1 cellular context compared by ENCODE assay signal in the genomic region with DNA sequence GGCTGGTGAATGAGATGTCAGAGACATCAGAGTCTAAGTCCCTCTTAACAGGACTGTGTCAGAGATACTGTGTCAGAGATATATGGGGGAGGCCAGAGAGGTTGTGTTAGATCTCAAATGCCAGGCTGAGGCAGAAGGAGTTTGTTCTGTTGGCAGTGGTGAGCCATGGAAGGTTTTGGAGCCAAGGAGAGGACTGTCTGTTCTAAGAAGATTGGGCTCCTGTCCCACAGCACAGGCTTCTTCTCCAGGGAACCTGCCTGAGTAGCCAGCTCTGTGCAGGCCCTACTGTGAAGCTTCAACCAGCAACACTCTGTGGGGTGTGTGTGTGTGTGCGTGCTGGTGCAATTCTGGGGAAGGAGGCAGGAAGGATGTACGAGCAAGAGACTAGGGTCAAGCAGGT.
TF ChIP-seq lines count a peak whose summit lies in the region.

No MANE protein-coding gene starts in this region.

TF ChIP-seq in GM12878, 131 proteins besides CTCF, POLR2A, EP300 and RAD21:
- TF ChIP-seq, protein P1, sequence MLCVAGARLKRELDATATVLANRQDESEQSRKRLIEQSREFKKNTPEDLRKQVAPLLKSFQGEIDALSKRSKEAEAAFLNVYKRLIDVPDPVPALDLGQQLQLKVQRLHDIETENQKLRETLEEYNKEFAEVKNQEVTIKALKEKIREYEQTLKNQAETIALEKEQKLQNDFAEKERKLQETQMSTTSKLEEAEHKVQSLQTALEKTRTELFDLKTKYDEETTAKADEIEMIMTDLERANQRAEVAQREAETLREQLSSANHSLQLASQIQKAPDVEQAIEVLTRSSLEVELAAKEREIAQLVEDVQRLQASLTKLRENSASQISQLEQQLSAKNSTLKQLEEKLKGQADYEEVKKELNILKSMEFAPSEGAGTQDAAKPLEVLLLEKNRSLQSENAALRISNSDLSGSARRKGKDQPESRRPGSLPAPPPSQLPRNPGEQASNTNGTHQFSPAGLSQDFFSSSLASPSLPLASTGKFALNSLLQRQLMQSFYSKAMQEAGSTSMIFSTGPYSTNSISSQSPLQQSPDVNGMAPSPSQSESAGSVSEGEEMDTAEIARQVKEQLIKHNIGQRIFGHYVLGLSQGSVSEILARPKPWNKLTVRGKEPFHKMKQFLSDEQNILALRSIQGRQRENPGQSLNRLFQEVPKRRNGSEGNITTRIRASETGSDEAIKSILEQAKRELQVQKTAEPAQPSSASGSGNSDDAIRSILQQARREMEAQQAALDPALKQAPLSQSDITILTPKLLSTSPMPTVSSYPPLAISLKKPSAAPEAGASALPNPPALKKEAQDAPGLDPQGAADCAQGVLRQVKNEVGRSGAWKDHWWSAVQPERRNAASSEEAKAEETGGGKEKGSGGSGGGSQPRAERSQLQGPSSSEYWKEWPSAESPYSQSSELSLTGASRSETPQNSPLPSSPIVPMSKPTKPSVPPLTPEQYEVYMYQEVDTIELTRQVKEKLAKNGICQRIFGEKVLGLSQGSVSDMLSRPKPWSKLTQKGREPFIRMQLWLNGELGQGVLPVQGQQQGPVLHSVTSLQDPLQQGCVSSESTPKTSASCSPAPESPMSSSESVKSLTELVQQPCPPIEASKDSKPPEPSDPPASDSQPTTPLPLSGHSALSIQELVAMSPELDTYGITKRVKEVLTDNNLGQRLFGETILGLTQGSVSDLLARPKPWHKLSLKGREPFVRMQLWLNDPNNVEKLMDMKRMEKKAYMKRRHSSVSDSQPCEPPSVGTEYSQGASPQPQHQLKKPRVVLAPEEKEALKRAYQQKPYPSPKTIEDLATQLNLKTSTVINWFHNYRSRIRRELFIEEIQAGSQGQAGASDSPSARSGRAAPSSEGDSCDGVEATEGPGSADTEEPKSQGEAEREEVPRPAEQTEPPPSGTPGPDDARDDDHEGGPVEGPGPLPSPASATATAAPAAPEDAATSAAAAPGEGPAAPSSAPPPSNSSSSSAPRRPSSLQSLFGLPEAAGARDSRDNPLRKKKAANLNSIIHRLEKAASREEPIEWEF (IDR thresholded peaks at IDR 0.05; ENCODE audit: insufficient replicate concordance, low read depth, low read length): no peak
- TF ChIP-seq, protein P2, sequence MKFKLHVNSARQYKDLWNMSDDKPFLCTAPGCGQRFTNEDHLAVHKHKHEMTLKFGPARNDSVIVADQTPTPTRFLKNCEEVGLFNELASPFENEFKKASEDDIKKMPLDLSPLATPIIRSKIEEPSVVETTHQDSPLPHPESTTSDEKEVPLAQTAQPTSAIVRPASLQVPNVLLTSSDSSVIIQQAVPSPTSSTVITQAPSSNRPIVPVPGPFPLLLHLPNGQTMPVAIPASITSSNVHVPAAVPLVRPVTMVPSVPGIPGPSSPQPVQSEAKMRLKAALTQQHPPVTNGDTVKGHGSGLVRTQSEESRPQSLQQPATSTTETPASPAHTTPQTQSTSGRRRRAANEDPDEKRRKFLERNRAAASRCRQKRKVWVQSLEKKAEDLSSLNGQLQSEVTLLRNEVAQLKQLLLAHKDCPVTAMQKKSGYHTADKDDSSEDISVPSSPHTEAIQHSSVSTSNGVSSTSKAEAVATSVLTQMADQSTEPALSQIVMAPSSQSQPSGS (IDR thresholded peaks at IDR 0.05; ENCODE audit: low read length): no peak
- TF ChIP-seq NFIC (IDR thresholded peaks at IDR 0.05; ENCODE audit: low read depth, low read length): no peak
- no peak for TF ChIP-seq DPF2 (IDR thresholded peaks at IDR 0.05)
- no peak for TF ChIP-seq HCFC1 (IDR thresholded peaks at IDR 0.05; ENCODE audit: low read length)
- TF ChIP-seq, protein P3, sequence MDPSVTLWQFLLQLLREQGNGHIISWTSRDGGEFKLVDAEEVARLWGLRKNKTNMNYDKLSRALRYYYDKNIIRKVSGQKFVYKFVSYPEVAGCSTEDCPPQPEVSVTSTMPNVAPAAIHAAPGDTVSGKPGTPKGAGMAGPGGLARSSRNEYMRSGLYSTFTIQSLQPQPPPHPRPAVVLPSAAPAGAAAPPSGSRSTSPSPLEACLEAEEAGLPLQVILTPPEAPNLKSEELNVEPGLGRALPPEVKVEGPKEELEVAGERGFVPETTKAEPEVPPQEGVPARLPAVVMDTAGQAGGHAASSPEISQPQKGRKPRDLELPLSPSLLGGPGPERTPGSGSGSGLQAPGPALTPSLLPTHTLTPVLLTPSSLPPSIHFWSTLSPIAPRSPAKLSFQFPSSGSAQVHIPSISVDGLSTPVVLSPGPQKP (IDR thresholded peaks at IDR 0.05; ENCODE audit: low read depth, low read length): no peak
- TF ChIP-seq NRF1 (conservative IDR thresholded peaks at IDR 0.05; ENCODE audit: low read depth, low read length): no peak
- no peak for TF ChIP-seq SUPT20H (IDR thresholded peaks at IDR 0.05; ENCODE audit: borderline replicate concordance, control insufficient read depth, low read depth, low read length)
- no peak for TF ChIP-seq CEBPB (IDR thresholded peaks at IDR 0.05; ENCODE audit: borderline replicate concordance in 1 of 2, low read depth in 2 of 2, low read length in 2 of 2)
- TF ChIP-seq NFXL1 (IDR thresholded peaks at IDR 0.05; ENCODE audit: borderline replicate concordance): no peak
- TF ChIP-seq, protein P4, sequence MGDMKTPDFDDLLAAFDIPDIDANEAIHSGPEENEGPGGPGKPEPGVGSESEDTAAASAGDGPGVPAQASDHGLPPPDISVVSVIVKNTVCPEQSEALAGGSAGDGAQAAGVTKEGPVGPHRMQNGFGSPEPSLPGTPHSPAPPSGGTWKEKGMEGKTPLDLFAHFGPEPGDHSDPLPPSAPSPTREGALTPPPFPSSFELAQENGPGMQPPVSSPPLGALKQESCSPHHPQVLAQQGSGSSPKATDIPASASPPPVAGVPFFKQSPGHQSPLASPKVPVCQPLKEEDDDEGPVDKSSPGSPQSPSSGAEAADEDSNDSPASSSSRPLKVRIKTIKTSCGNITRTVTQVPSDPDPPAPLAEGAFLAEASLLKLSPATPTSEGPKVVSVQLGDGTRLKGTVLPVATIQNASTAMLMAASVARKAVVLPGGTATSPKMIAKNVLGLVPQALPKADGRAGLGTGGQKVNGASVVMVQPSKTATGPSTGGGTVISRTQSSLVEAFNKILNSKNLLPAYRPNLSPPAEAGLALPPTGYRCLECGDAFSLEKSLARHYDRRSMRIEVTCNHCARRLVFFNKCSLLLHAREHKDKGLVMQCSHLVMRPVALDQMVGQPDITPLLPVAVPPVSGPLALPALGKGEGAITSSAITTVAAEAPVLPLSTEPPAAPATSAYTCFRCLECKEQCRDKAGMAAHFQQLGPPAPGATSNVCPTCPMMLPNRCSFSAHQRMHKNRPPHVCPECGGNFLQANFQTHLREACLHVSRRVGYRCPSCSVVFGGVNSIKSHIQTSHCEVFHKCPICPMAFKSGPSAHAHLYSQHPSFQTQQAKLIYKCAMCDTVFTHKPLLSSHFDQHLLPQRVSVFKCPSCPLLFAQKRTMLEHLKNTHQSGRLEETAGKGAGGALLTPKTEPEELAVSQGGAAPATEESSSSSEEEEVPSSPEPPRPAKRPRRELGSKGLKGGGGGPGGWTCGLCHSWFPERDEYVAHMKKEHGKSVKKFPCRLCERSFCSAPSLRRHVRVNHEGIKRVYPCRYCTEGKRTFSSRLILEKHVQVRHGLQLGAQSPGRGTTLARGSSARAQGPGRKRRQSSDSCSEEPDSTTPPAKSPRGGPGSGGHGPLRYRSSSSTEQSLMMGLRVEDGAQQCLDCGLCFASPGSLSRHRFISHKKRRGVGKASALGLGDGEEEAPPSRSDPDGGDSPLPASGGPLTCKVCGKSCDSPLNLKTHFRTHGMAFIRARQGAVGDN (IDR thresholded peaks at IDR 0.05): no peak
- TF ChIP-seq JUNB (IDR thresholded peaks at IDR 0.05): no peak
- no peak for TF ChIP-seq YBX1 (IDR thresholded peaks at IDR 0.05)
- no peak for TF ChIP-seq TCF7 (IDR thresholded peaks at IDR 0.05; ENCODE audit: borderline replicate concordance)
- TF ChIP-seq CREB1 (IDR thresholded peaks at IDR 0.05; ENCODE audit: low read depth): no peak
- TF ChIP-seq TBL1XR1 (IDR thresholded peaks at IDR 0.05; ENCODE audit: low read depth, low read length): no peak
